9 cellular contexts compared by ENCODE assay signal in genomic region chr6:31658983-31659648, GRCh38. TPM values are rescaled to one million over a fixed set of nuclear protein-coding genes. Genes with fewer than 3 reads are reported as not detected.
DNase-seq lines count a peak whose midpoint lies in the region; ATAC-seq and TF ChIP-seq lines count a peak whose summit lies in the region.
"Had no signal": no experiment of that assay in that cellular context is flagged by ENCODE, and none has a peak within 500 bp of the region (broad histone marks: within the 10 kb centered on the region; RNA-seq: fewer than 3 reads in every experiment).

No MANE protein-coding gene starts in this region.

- WGBS in lower leg skin, 2 donors: 81 to 87% methylated on average over 11 to 13 of the region's 13 CpGs

- TF ChIP-seq CTCF in ascending aorta (IDR thresholded peaks at IDR 0.05) (no peak), lower leg skin (IDR thresholded peaks at IDR 0.05) (no peak), thoracic aorta (IDR thresholded peaks at IDR 0.05) (no peak)

- peaks cover 94% of the 10 kb centered on the region for H3K36me3 Mint-ChIP-seq in activated T-cell treated with anti-CD3 and anti-CD28 coated beads, Interleukin-2, amount 50 U/mL, for 24 hours (ENCODE audit: low read depth)

- TF ChIP-seq POLR2A in lower leg skin (IDR thresholded peaks at IDR 0.05): no peak

- H3K9me3 Mint-ChIP-seq in activated T-cell treated with anti-CD3 and anti-CD28 coated beads, Interleukin-2, amount 50 U/mL, for 24 hours: no peaks in the 10 kb centered on the region

- intact Hi-C loops in ascending aorta (cut with DNase I) (no loop called here), lower leg skin (cut with DNase I; ENCODE audit: low total_unique reads) (no loop called here)

- no peaks in the 10 kb centered on the region for H3K27me3 Mint-ChIP-seq in activated T-cell treated with anti-CD3 and anti-CD28 coated beads, Interleukin-2, amount 50 U/mL, for 24 hours

- H3K9me3 ChIP-seq in ascending aorta (no peaks in the 10 kb centered on the region), thoracic aorta (no peaks in the 10 kb centered on the region)

- peaks cover 17 to 45% of the 10 kb centered on the region in 2 donors for H3K4me1 ChIP-seq in ascending aorta
- peaks cover 25 to 59% of the 10 kb centered on the region in 2 donors for H3K4me1 ChIP-seq in thoracic aorta (ENCODE audit: control insufficient read depth in 1 of 2, low read depth in 2 of 2)

- ATAC-seq in thoracic aorta (ENCODE audit: insufficient number of reproducible peaks, low FRiP score, low read depth): no peak

- H3K4me3 Mint-ChIP-seq in activated T-cell treated with anti-CD3 and anti-CD28 coated beads, Interleukin-2, amount 50 U/mL, for 24 hours: peak overlapping the region; percentile 96

- H3K4me3 ChIP-seq in ascending aorta: peak overlapping the region; percentile 77 to 79
- H3K4me3 ChIP-seq in lower leg skin (ENCODE audit: low read depth, poor library complexity, severe bottlenecking): peak overlapping the region; percentile 77
- H3K4me3 ChIP-seq in thoracic aorta: peak overlapping the region; percentile 82

- peak overlapping the region; percentile 84 to 88 for H3K27ac ChIP-seq in ascending aorta
- H3K27ac ChIP-seq in thoracic aorta: peak overlapping the region; percentile 82 to 90

- H3K27me3 ChIP-seq in ascending aorta (no peaks in the 10 kb centered on the region), thoracic aorta (replicated peaks; ENCODE audit: insufficient read depth) (no peaks in the 10 kb centered on the region)

- peak overlapping the region; percentile 96 for H3K27ac Mint-ChIP-seq in activated T-cell treated with anti-CD3 and anti-CD28 coated beads, Interleukin-2, amount 50 U/mL, for 24 hours

- no peak for DNase-seq in activated T-cell treated with anti-CD3 and anti-CD28 coated beads, Interleukin-2, amount 50 U/mL, for 24 hours
- no peak for DNase-seq in activated T-cell treated with anti-CD3 and anti-CD28 coated beads, Interleukin-2, amount 50 U/mL, for 48 hours
- DNase-seq in ascending aorta (ENCODE audit: low spot score in 2 of 2) (no peak), lower leg skin (ENCODE audit: low spot score in 2 of 2) (no peak), thoracic aorta (ENCODE audit: low spot score) (no peak), NCI-H1105 treated with DMSO at 0.1 percent for 48 hours (lab: John Stamatoyannopoulos, UW) (no peak), CD1c-positive myeloid dendritic cell (ENCODE audit: extremely low spot score) (no peak), NCI-H1092 treated with DMSO at 0.1 percent for 48 hours (lab: John Stamatoyannopoulos, UW) (no peak)
- DNase-seq: T1000 had no signal

- peaks cover 89% of the 10 kb centered on the region for H3K4me1 Mint-ChIP-seq in activated T-cell treated with anti-CD3 and anti-CD28 coated beads, Interleukin-2, amount 50 U/mL, for 24 hours (ENCODE audit: low read depth)

- H3K36me3 ChIP-seq in ascending aorta: peaks cover 7 to 24% of the 10 kb centered on the region in 2 donors
- no peaks in the 10 kb centered on the region for H3K36me3 ChIP-seq in thoracic aorta

RNA-seq across cellular contexts. Expression of gene C6orf47, which starts 1.5 kb away (rescaled TPM):
- total RNA-seq in ascending aorta: 20.9 TPM
- total RNA-seq in lower leg skin: 10 to 100 TPM; 35.8 to 39.9 (median 37.2) TPM
- total RNA-seq in thoracic aorta: 10 to 100 TPM; 23.7 to 40.1 TPM

RNA-seq across cellular contexts. Expression of gene APOM, which starts 3.4 kb away (rescaled TPM):
- total RNA-seq in ascending aorta (not detected), lower leg skin (1 to 10 TPM; 1.7 to 7.2 (median 2.5) TPM), thoracic aorta (1 to 10 TPM in 1 of 2 donors, not detected in 1; 2.2 TPM)

RNA-seq across cellular contexts. Expression of gene GPANK1, which starts 5.7 kb away (rescaled TPM):
- total RNA-seq in ascending aorta: 9.8 TPM
- total RNA-seq in lower leg skin: 10 to 100 TPM; 22.3 to 32.5 (median 24.3) TPM
- 10 to 100 TPM; 15.0 to 19.2 TPM for total RNA-seq in thoracic aorta

RNA-seq across cellular contexts. Expression of gene BAG6, which starts 6.7 kb away (rescaled TPM):
- 255 TPM for total RNA-seq in ascending aorta
- total RNA-seq in lower leg skin: 100 to 1,000 TPM; 255 to 338 (median 287) TPM
- 100 to 1,000 TPM; 154 to 182 TPM for total RNA-seq in thoracic aorta

RNA-seq across cellular contexts. Expression of gene CSNK2B, which starts 6.8 kb away (rescaled TPM):
- total RNA-seq in ascending aorta: 148 TPM
- 100 to 1,000 TPM; 328 to 447 (median 416) TPM for total RNA-seq in lower leg skin
- total RNA-seq in thoracic aorta: 100 to 1,000 TPM; 175 to 202 TPM
